Comparison of ENCODE assay signal across 8 cellular contexts in the genomic region with DNA sequence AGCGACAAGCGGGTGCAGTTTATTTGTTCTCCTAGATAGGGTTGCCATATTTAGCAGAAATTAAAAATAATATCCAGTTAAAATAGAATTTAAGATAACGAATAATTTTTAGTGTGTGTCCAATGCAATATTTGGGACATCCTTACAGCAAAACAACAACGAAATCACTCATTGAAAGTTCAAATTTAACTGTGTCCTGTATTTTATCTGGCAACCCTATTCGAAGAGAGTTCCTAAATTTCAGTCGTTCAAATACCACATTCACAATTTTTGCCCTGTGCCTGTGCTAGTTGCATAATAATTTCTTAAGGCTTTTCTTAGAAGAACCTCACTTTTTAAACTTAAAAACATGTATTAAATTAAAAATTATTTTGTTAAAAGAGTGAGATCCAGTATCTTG. TPM values are rescaled to one million over a fixed set of nuclear protein-coding genes. Genes with fewer than 3 reads are reported as not detected.
A peak's percentile ranks its signal among the peaks of the same experiment; 100 is the strongest.
DNase-seq lines count a peak whose midpoint lies in the region; ATAC-seq and TF ChIP-seq lines count a peak whose summit lies in the region.

No MANE protein-coding gene starts in this region.

- TF ChIP-seq CTCF in AG04449 (IDR thresholded peaks at IDR 0.05; ENCODE audit: insufficient read depth, low read length, missing control alignments), result no peak
- no peak for TF ChIP-seq CTCF in colonic mucosa (IDR thresholded peaks at IDR 0.05)

- H2AFZ ChIP-seq in Karpas-422 (ENCODE audit: low read length), result no peak overlapping the region

- CTCF ChIA-PET in AG04449 (lab: Yijun Ruan, JAX), result interaction anchor here (0.7 kb wide), 1 partner anchor 10 kb away, joined by 3 read pairs; no protein-coding TSS in a partner anchor

- ATAC-seq in naive B cell (ENCODE audit: low read depth in 2 of 2) (no peak), GM21390 (IDR thresholded peaks at IDR 0.05; ENCODE audit: unreplicated experiment) (no peak), GM19328 (IDR thresholded peaks at IDR 0.05; ENCODE audit: unreplicated experiment) (no peak), GM19324 (IDR thresholded peaks at IDR 0.05; ENCODE audit: low FRiP score, unreplicated experiment) (no peak)

- peak overlapping the region; percentile 99 for H3K4me2 ChIP-seq in Karpas-422 (ENCODE audit: low read depth, low read length, poor library complexity, severe bottlenecking)

- peak overlapping the region; percentile 96 for H3K4me3 ChIP-seq in AG04449 (ENCODE audit: low read depth, low read length)
- H3K4me3 ChIP-seq in Karpas-422 (ENCODE audit: low read length), result peak overlapping the region; percentile 87
- peak overlapping the region; percentile 75 for H3K4me3 ChIP-seq in colonic mucosa

- peak overlapping the region; percentile 67 to 97 (median 92) for H3K4me3 Mint-ChIP-seq in naive B cell

- POLR2A ChIA-PET in AG04449 (lab: Yijun Ruan, JAX), result interaction anchor here (0.6 to 1.3 kb wide), 3 partner anchors 12 to 57 kb away, joined by 3 to 5 read pairs (median 4); no protein-coding TSS in a partner anchor

- peaks cover 43% of the 10 kb centered on the region for H3K4me1 ChIP-seq in Karpas-422 (ENCODE audit: low read length)
- H3K4me1 ChIP-seq in colonic mucosa, result peaks cover 12% of the 10 kb centered on the region

- peaks cover 28% of the 10 kb centered on the region for H4K20me1 ChIP-seq in Karpas-422 (ENCODE audit: insufficient read depth, low read depth, low read length)

- no peaks in the 10 kb centered on the region for H3K27me3 Mint-ChIP-seq in naive B cell

- peaks cover 8 to 16% of the 10 kb centered on the region in 2 donors for H3K36me3 Mint-ChIP-seq in naive B cell

- H3K4me1 Mint-ChIP-seq in naive B cell, result peaks cover 41 to 72% (median 59%) of the 10 kb centered on the region in 3 donors

- H3K27ac Mint-ChIP-seq in naive B cell, result peak overlapping the region; percentile 98 to 99 (median 99)

- peaks cover 0 to 4% (median 0%) of the 10 kb centered on the region in 7 donors for H3K9me3 Mint-ChIP-seq in naive B cell

- DNase-seq in AG04449 (ENCODE audit: low read depth, low spot score) (no peak), Karpas-422 (no peak), colonic mucosa (no peak), naive B cell (no peak)
- no peak for DNase-seq in stimulated activated CD4-positive, alpha-beta T cell treated with anti-CD3 and anti-CD28 coated beads, Interleukin-2, amount 100 ng/mL, for 48 hours

- H3K27ac ChIP-seq in Karpas-422 (ENCODE audit: low read length), result peak overlapping the region; percentile 76
- H3K27ac ChIP-seq in colonic mucosa, result peak overlapping the region; percentile 96

- H3K9me3 ChIP-seq in Karpas-422 (ENCODE audit: low read length) (no peaks in the 10 kb centered on the region), colonic mucosa (no peaks in the 10 kb centered on the region)

- intact Hi-C loops in colonic mucosa (cut with DNase I), result loop anchor here (5.0 to 10.0 kb wide), 2 partner anchors 55 to 103 kb away; a partner anchor contains a TSS

- H3K9ac ChIP-seq in Karpas-422 (ENCODE audit: low read length), result peak overlapping the region; percentile 83
- peak overlapping the region; percentile 89 to 97 for H3K9ac ChIP-seq in colonic mucosa (ENCODE audit: low read depth in 2 of 2, low read length in 2 of 2)

- peaks cover 54% of the 10 kb centered on the region for H3K79me2 ChIP-seq in Karpas-422 (ENCODE audit: low read length)

- H3K36me3 ChIP-seq in Karpas-422 (ENCODE audit: insufficient read depth, low read length), result peaks cover 11% of the 10 kb centered on the region; the same call in 1 of the 2 replicates
- no peaks in the 10 kb centered on the region for H3K36me3 ChIP-seq in colonic mucosa

- H3K27me3 ChIP-seq in Karpas-422 (ENCODE audit: low read length) (no peaks in the 10 kb centered on the region), colonic mucosa (no peaks in the 10 kb centered on the region)

- no peaks in the 10 kb centered on the region for H3K9me2 ChIP-seq in Karpas-422 (replicated peaks; ENCODE audit: insufficient read depth, low read length)

RNA-seq across cellular contexts. Expression of a gene that starts 0.7 kb away (rescaled TPM):
- total RNA-seq in Karpas-422 (2014; rRNA removed; shearing (Covaris generic); ENCODE audit: low replicate concordance), result 88.0 and 130 TPM in 2 replicates
- total RNA-seq in colonic mucosa, result 10 to 100 TPM; 55.0 to 56.3 TPM
- polyA plus RNA-seq in naive B cell (ENCODE audit: low read depth in 6 of 6), result 100 to 1,000 TPM; 192 to 245 (median 213) TPM

RNA-seq across cellular contexts. Expression of a gene that starts 34.5 kb away (rescaled TPM):
- not detected in 2 replicates for total RNA-seq in Karpas-422 (2014; rRNA removed; shearing (Covaris generic); ENCODE audit: low replicate concordance)
- 1,000 to 10,000 TPM in 1 of 2 donors, 10 to 100 TPM in 1; 25.4 to 1,198 TPM for total RNA-seq in colonic mucosa
- not detected for polyA plus RNA-seq in naive B cell (ENCODE audit: low read depth in 6 of 6)

RNA-seq across cellular contexts. Expression of a gene that starts 57.4 kb away (rescaled TPM):
- total RNA-seq in Karpas-422 (2014; rRNA removed; shearing (Covaris generic); ENCODE audit: low replicate concordance), result 11.6 and 13.6 TPM in 2 replicates
- 10 to 100 TPM; 17.8 to 22.9 TPM for total RNA-seq in colonic mucosa
- 1 to 10 TPM in 1 of 6 donors, under 1 TPM in 5; 0.03 to 1.2 (median 0.53) TPM for polyA plus RNA-seq in naive B cell (ENCODE audit: low read depth in 6 of 6)

Comparison
In these comparisons a context has a peak if more than half of its experiments do, and no peak if none do; other contexts are left out.
1. RNA of a gene that starts 34.5 kb away (total RNA-seq): 25.4 to 1,198 TPM in colonic mucosa; not detected in Karpas-422; every median in the first group is over 10 times any median in the second.
2. Peak in every context shown above with its lines, with median percentiles within 50 percentile points of each other: H3K4me3 ChIP-seq.